Comparison of ENCODE assay signal across 13 cellular contexts in genomic region chr12:120961604-120962486, GRCh38. TPM values are rescaled to one million over a fixed set of nuclear protein-coding genes. Genes with fewer than 3 reads are reported as not detected.
DNase-seq lines count a peak whose midpoint lies in the region; ATAC-seq, FAIRE-seq and TF ChIP-seq lines count a peak whose summit lies in the region.
"Had no signal": no experiment of that assay in that cellular context is flagged by ENCODE, and none has a peak within 500 bp of the region (broad histone marks: within the 10 kb centered on the region; RNA-seq: fewer than 3 reads in every experiment).

No MANE protein-coding gene starts in this region.

- peak overlapping the region; percentile 9 to 11 for H3K4me3 Mint-ChIP-seq in activated T-cell treated with anti-CD3 and anti-CD28 coated beads, Interleukin-2, amount 50 U/mL, for 72 hours
- H3K4me3 Mint-ChIP-seq: activated CD8-positive, alpha-beta T cell treated with anti-CD3 and anti-CD28 coated beads, Interleukin-2, amount 10 ng/mL, durations not matched to agents 7 days and 5 days; natural killer cell had no signal

- H3K36me3 Mint-ChIP-seq in activated T-cell treated with anti-CD3 and anti-CD28 coated beads, Interleukin-2, amount 50 U/mL, for 72 hours (ENCODE audit: insufficient read depth in 2 of 2): no peaks in the 10 kb centered on the region
- H3K36me3 Mint-ChIP-seq: natural killer cell had no signal

- H3K9me3 ChIP-seq in kidney (ENCODE audit: control insufficient read depth in 1 of 2, low read length in 2 of 2): no peaks in the 10 kb centered on the region
- H3K9me3 ChIP-seq in tibial nerve: no peaks in the 10 kb centered on the region

- no peaks in the 10 kb centered on the region for H3K27me3 Mint-ChIP-seq in activated T-cell treated with anti-CD3 and anti-CD28 coated beads, Interleukin-2, amount 50 U/mL, for 72 hours (ENCODE audit: low read depth)

- H3K4me1 Mint-ChIP-seq in activated T-cell treated with anti-CD3 and anti-CD28 coated beads, Interleukin-2, amount 50 U/mL, for 72 hours (ENCODE audit: low read depth): peaks cover 50% of the 10 kb centered on the region
- H3K4me1 Mint-ChIP-seq: natural killer cell had no signal

- FAIRE-seq in kidney (lab: Jason Lieb, UNC): no peak
- FAIRE-seq in HTR-8/SVneo (lab: Jason Lieb, UNC): no peak
- FAIRE-seq in GM19239 (lab: Jason Lieb, UNC): no peak

- peak overlapping the region; percentile 61 for H3K27ac Mint-ChIP-seq in activated T-cell treated with anti-CD3 and anti-CD28 coated beads, Interleukin-2, amount 50 U/mL, for 72 hours
- H3K27ac Mint-ChIP-seq: activated CD8-positive, alpha-beta T cell treated with anti-CD3 and anti-CD28 coated beads, Interleukin-2, amount 10 ng/mL, durations not matched to agents 7 days and 5 days; natural killer cell had no signal

- no peak for TF ChIP-seq EP300 in tibial nerve (IDR thresholded peaks at IDR 0.05)

- intact Hi-C loops in kidney (cut with DNase I): no loop called here

- TF ChIP-seq CTCF in kidney (IDR thresholded peaks at IDR 0.05; ENCODE audit: borderline replicate concordance, extremely low read depth, insufficient read depth) (no peak), tibial nerve (IDR thresholded peaks at IDR 0.05) (no peak)

- H3K9me3 Mint-ChIP-seq in activated T-cell treated with anti-CD3 and anti-CD28 coated beads, Interleukin-2, amount 50 U/mL, for 72 hours: no peaks in the 10 kb centered on the region
- H3K9me3 Mint-ChIP-seq: natural killer cell had no signal

- DNase-seq in activated T-cell treated with anti-CD3 and anti-CD28 coated beads, Interleukin-2, amount 50 U/mL, for 72 hours: no peak
- DNase-seq in activated T-cell treated with anti-CD3 and anti-CD28 coated beads, Interleukin-2, amount 50 U/mL, for 1 hour: no peak
- DNase-seq in SK-MEL-5 (ENCODE audit: low read depth, low spot score) (peak; percentile 32), kidney (no peak), tibial nerve (ENCODE audit: low spot score in 2 of 2) (peak; percentile 26 to 46), HTR-8/SVneo (ENCODE audit: insufficient read length, low spot score) (no peak), DMS79 (lab: John Stamatoyannopoulos, UW) (no peak), GM19239 (ENCODE audit: insufficient read length, low spot score) (no peak)
- DNase-seq: activated CD8-positive, alpha-beta T cell treated with anti-CD3 and anti-CD28 coated beads, Interleukin-2, amount 10 ng/mL, durations not matched to agents 7 days and 5 days; hypothalamus; natural killer cell; NCI-H2171 had no signal

- H3K4me1 ChIP-seq in kidney (ENCODE audit: control insufficient read depth in 1 of 2, insufficient read depth in 1 of 2, low read depth in 1 of 2, low read length in 2 of 2) (peaks cover 7 to 12% of the 10 kb centered on the region in 2 donors), tibial nerve (no peaks in the 10 kb centered on the region)

- H3K4me3 ChIP-seq in kidney (ENCODE audit: low read length in 2 of 2) (no peak overlapping the region), tibial nerve (no peak overlapping the region)

- in situ Hi-C loops in SK-MEL-5 (cut with HindIII; ENCODE audit: low pct_unique_long_range_greater_than_20kb, low sequenced_read_pairs): no loop called here

- H3K36me3 ChIP-seq in kidney (ENCODE audit: control insufficient read depth in 1 of 2, insufficient read depth in 2 of 2, low read length in 2 of 2): no peaks in the 10 kb centered on the region
- H3K36me3 ChIP-seq in tibial nerve: no peaks in the 10 kb centered on the region

- no peak overlapping the region for H3K9ac ChIP-seq in kidney (ENCODE audit: low read length in 2 of 2)

- H3K27me3 ChIP-seq in tibial nerve: no peaks in the 10 kb centered on the region

- ATAC-seq in activated T-cell treated with anti-CD3 and anti-CD28 coated beads, Interleukin-2, amount 50 U/mL, for 72 hours (replicated peaks in 1 of 2): no peak
- ATAC-seq: activated CD8-positive, alpha-beta T cell treated with anti-CD3 and anti-CD28 coated beads, Interleukin-2, amount 10 ng/mL, durations not matched to agents 7 days and 5 days; natural killer cell had no signal

- TF ChIP-seq POLR2A in tibial nerve (IDR thresholded peaks at IDR 0.05): no peak

- 65 to 68% methylated on average over 17 of the region's 17 CpGs for WGBS in tibial nerve, 2 donors

- H3K27ac ChIP-seq in kidney (ENCODE audit: low read depth in 2 of 2, low read length in 2 of 2) (peak overlapping the region; percentile 40 to 69), tibial nerve (peak overlapping the region in 1 of 4 donors; percentile 23)

RNA-seq across cellular contexts. Expression of gene HNF1A, which starts 16.5 kb away (rescaled TPM):
- total RNA-seq in activated T-cell treated with anti-CD3 and anti-CD28 coated beads, Interleukin-2, amount 50 U/mL, for 72 hours: not detected
- not detected in 2 replicates for total RNA-seq in SK-MEL-5 (2014; rRNA removed; shearing (Covaris generic))
- polyA plus RNA-seq in SK-MEL-5 (2015; cell fraction: cytosol; rRNA removed): not detected in 2 replicates
- polyA plus RNA-seq in SK-MEL-5 (2015; cell fraction: nucleus; rRNA removed): not detected in 2 replicates
- 6.7 TPM for total RNA-seq in kidney
- polyA plus RNA-seq in kidney (ENCODE audit: insufficient read depth, low read depth, low replicate concordance): 32.4 TPM
- total RNA-seq in tibial nerve: not detected
- total RNA-seq: activated CD8-positive, alpha-beta T cell treated with anti-CD3 and anti-CD28 coated beads, Interleukin-2, amount 10 ng/mL, durations not matched to agents 7 days and 5 days; natural killer cell had no signal
- polyA plus RNA-seq: BJ had no signal

RNA-seq across cellular contexts. Expression of gene C12orf43, which starts 54.4 kb away (rescaled TPM):
- 10 to 100 TPM; 13.7 to 17.8 TPM for total RNA-seq in activated T-cell treated with anti-CD3 and anti-CD28 coated beads, Interleukin-2, amount 50 U/mL, for 72 hours
- total RNA-seq in SK-MEL-5 (2014; rRNA removed; shearing (Covaris generic)): 24.0 and 25.4 TPM in 2 replicates
- 18.4 and 21.7 TPM in 2 replicates for polyA plus RNA-seq in SK-MEL-5 (2015; cell fraction: cytosol; rRNA removed)
- 8.7 and 17.7 TPM in 2 replicates for polyA plus RNA-seq in SK-MEL-5 (2015; cell fraction: nucleus; rRNA removed)
- total RNA-seq in kidney: 15.6 TPM
- 10.3 TPM for polyA plus RNA-seq in kidney (ENCODE audit: insufficient read depth, low read depth, low replicate concordance)
- 10 to 100 TPM; 15.0 to 29.7 (median 20.6) TPM for total RNA-seq in tibial nerve

RNA-seq across cellular contexts. Expression of gene SPPL3, which starts 57.7 kb away (rescaled TPM):
- 10 to 100 TPM; 43.5 to 45.7 TPM for total RNA-seq in activated T-cell treated with anti-CD3 and anti-CD28 coated beads, Interleukin-2, amount 50 U/mL, for 72 hours
- 7.4 and 7.5 TPM in 2 replicates for total RNA-seq in SK-MEL-5 (2014; rRNA removed; shearing (Covaris generic))
- polyA plus RNA-seq in SK-MEL-5 (2015; cell fraction: cytosol; rRNA removed): 51.2 and 56.2 TPM in 2 replicates
- polyA plus RNA-seq in SK-MEL-5 (2015; cell fraction: nucleus; rRNA removed): 8.2 and 16.0 TPM in 2 replicates
- total RNA-seq in kidney (51.9 TPM), tibial nerve (10 to 100 TPM; 25.5 to 30.4 (median 29.0) TPM)
- polyA plus RNA-seq in kidney (ENCODE audit: insufficient read depth, low read depth, low replicate concordance): 23.8 TPM

Comparison
In these comparisons a context has a peak if more than half of its experiments do, and no peak if none do; other contexts are left out.
1. DNase-seq: peak in SK-MEL-5 (single experiment) and tibial nerve (2 of 2); none in activated T-cell treated with anti-CD3 and anti-CD28 coated beads, Interleukin-2, amount 50 U/mL, for 72 hours (0 of 2), activated T-cell treated with anti-CD3 and anti-CD28 coated beads, Interleukin-2, amount 50 U/mL, for 1 hour (single experiment), kidney (single experiment), HTR-8/SVneo (single experiment), DMS79 (single experiment) and GM19239 (single experiment).